Comparison of ENCODE assay signal across 8 cellular contexts in genomic region chr9:130680836-130681768, GRCh38. TPM values are rescaled to one million over a fixed set of nuclear protein-coding genes. Genes with fewer than 3 reads are reported as not detected.
DNase-seq lines count a peak whose midpoint lies in the region; ATAC-seq and TF ChIP-seq lines count a peak whose summit lies in the region.

No MANE protein-coding gene starts in this region.

- no peak for TF ChIP-seq POLR2A in prostate gland (IDR thresholded peaks at IDR 0.05)

- peaks cover 6% of the 10 kb centered on the region for H3K4me1 Mint-ChIP-seq in activated naive CD8-positive, alpha-beta T cell treated with anti-CD3 and anti-CD28 coated beads, Interleukin-2, amount 50 U/mL, for 24 hours

- peak overlapping the region; percentile 61 for H3K4me3 ChIP-seq in GM12864 (ENCODE audit: low read depth, low read length)
- peak overlapping the region; percentile 36 to 46 for H3K4me3 ChIP-seq in prostate gland

- intact Hi-C loops in left cardiac atrium (cut with DNase I), result loop anchor here in 1 of 2 donors (5.0 kb wide), 2 partner anchors 54 to 104 kb away; partner anchors contain the start of gene FUBP3
- intact Hi-C loops in prostate gland (cut with DNase I), result loop anchor here (5.0 to 10.0 kb wide), 2 partner anchors 106 to 574 kb away; partner anchors contain the start of gene FUBP3

- H3K4me1 ChIP-seq in prostate gland (replicated peaks), result peaks cover 5% of the 10 kb centered on the region

- no peaks in the 10 kb centered on the region for H3K36me3 ChIP-seq in prostate gland

- no peaks in the 10 kb centered on the region for H3K9me3 ChIP-seq in prostate gland

- TF ChIP-seq CTCF in GM12864 (IDR thresholded peaks at IDR 0.05; ENCODE audit: low read depth, low read length, missing control alignments) (no peak), prostate gland (IDR thresholded peaks at IDR 0.05) (no peak)

- H3K9me3 Mint-ChIP-seq in activated naive CD8-positive, alpha-beta T cell treated with anti-CD3 and anti-CD28 coated beads, Interleukin-2, amount 50 U/mL, for 24 hours, result no peaks in the 10 kb centered on the region

- H3K27ac Mint-ChIP-seq in activated naive CD8-positive, alpha-beta T cell treated with anti-CD3 and anti-CD28 coated beads, Interleukin-2, amount 50 U/mL, for 24 hours, result no peak overlapping the region

- no peaks in the 10 kb centered on the region for H3K27me3 ChIP-seq in prostate gland (replicated peaks; ENCODE audit: insufficient read depth)

- 3% methylated on average over 76 of the region's 116 CpGs for WGBS in prostate gland

- H3K4me3 Mint-ChIP-seq in activated naive CD8-positive, alpha-beta T cell treated with anti-CD3 and anti-CD28 coated beads, Interleukin-2, amount 50 U/mL, for 24 hours, result peak overlapping the region; percentile 17

- peaks cover 27% of the 10 kb centered on the region for H3K27me3 Mint-ChIP-seq in activated naive CD8-positive, alpha-beta T cell treated with anti-CD3 and anti-CD28 coated beads, Interleukin-2, amount 50 U/mL, for 24 hours

- DNase-seq in GM12864 (ENCODE audit: low read depth) (no peak), LHCN-M2 (ENCODE audit: low read depth) (peak; percentile 77), SKM-1 (lab: John Stamatoyannopoulos, UW; ENCODE audit: unreplicated experiment) (peak; percentile 55), left cardiac atrium (peak; percentile 88), prostate gland (ENCODE audit: low spot score) (peak; percentile 41)
- peak; percentile 72 for DNase-seq in activated naive CD8-positive, alpha-beta T cell treated with anti-CD3 and anti-CD28 coated beads, Interleukin-2, amount 50 U/mL, for 24 hours

- no peak overlapping the region for H3K27ac ChIP-seq in prostate gland

- ATAC-seq in activated naive CD8-positive, alpha-beta T cell treated with anti-CD3 and anti-CD28 coated beads, Interleukin-2, amount 50 U/mL, for 24 hours, result peak; percentile 59
- ATAC-seq in left cardiac atrium, result peak; percentile 76 to 86
- ATAC-seq in GM18520 (IDR thresholded peaks at IDR 0.05; ENCODE audit: unreplicated experiment), result no peak
- no peak for ATAC-seq in HG03460 (IDR thresholded peaks at IDR 0.05; ENCODE audit: unreplicated experiment)

- no peaks in the 10 kb centered on the region for H3K36me3 Mint-ChIP-seq in activated naive CD8-positive, alpha-beta T cell treated with anti-CD3 and anti-CD28 coated beads, Interleukin-2, amount 50 U/mL, for 24 hours (ENCODE audit: low read depth)

RNA-seq across cellular contexts. Expression of gene EXOSC2, which starts 12.5 kb away (rescaled TPM):
- total RNA-seq in LHCN-M2 (2014; rRNA removed) (39.3 and 44.0 TPM in 2 replicates), left cardiac atrium (10 to 100 TPM; 14.3 to 15.4 TPM), prostate gland (10 to 100 TPM; 18.4 to 22.7 TPM)
- polyA plus RNA-seq in LHCN-M2 (2012), result 19.5 TPM

RNA-seq across cellular contexts. Expression of gene PRDM12, which starts 16.7 kb away (rescaled TPM):
- total RNA-seq in LHCN-M2 (2014; rRNA removed), result not detected in 2 replicates
- not detected for polyA plus RNA-seq in LHCN-M2 (2012)
- not detected for total RNA-seq in left cardiac atrium
- not detected for total RNA-seq in prostate gland

Comparison
In these comparisons a context has a peak if more than half of its experiments do, and no peak if none do; other contexts are left out.
1. ATAC-seq: peak in activated naive CD8-positive, alpha-beta T cell treated with anti-CD3 and anti-CD28 coated beads, Interleukin-2, amount 50 U/mL, for 24 hours (single experiment) and left cardiac atrium (2 of 2); none in GM18520 (single experiment) and HG03460 (single experiment).